7 cellular contexts compared by ENCODE assay signal in the genomic region with DNA sequence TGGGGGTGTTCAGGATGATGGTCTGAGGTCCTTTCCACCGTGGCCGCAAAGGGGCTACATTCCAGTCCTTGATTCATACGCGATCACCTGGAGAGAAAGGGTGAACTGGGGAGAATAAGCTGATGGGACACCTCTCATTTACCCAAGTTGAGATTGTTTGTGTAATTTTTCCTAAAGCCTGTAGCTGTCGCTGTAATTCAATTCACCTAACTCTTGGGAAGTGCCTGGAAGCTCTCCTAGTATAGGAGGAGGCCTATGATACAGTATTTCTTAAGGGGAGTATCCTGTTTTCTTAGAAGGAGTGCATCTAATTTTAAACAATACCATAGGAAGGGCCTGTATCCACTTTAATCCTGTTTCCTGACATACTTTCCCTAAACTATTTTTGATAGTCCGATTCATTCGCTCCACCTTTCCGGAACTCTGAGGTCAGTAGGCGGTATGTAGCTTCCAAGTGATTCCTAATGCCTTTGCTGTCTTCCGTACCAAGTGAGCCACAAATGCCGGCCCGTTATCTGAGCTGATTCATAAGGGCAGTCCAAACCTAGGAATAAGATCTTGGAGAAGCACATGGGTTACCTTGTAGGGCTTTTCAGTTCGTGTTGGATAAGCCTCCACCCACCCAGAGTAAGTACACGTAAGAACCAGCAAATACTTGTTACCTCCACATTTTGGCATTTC.
A peak's percentile ranks its signal among the peaks of the same experiment; 100 is the strongest.
DNase-seq lines count a peak whose midpoint lies in the region; ATAC-seq and TF ChIP-seq lines count a peak whose summit lies in the region.
"Not testable (repeated sequence)": the region's sequence is repeated elsewhere in the genome, so short reads cannot be mapped to it uniquely, and the experiment has no call there.

No MANE protein-coding gene starts in this region.

- intact Hi-C loops in Caco-2 (cut with micrococcal nuclease; ENCODE audit: unreplicated experiment), result loop anchor here (1.0 to 10.0 kb wide), 4 partner anchors 69 to 310 kb away; partner anchors contain the start of gene PTGS2
- intact Hi-C loops in HCT116 (cut with micrococcal nuclease), result loop anchor here (5.0 kb wide), 1 partner anchor 70 kb away; no protein-coding TSS in a partner anchor

- not testable (repeated sequence) for H3K9me2 ChIP-seq in HCT116 (ENCODE audit: insufficient read depth)

- TF ChIP-seq RAD21 in HCT116 (IDR thresholded peaks at IDR 0.05; ENCODE audit: low read depth), result peak; percentile 39

- not testable (repeated sequence) for H4K5ac ChIP-seq in mesendoderm (ENCODE audit: low read length)

- not testable (repeated sequence) for ATAC-seq in HCT116

- H4K20me1 ChIP-seq in HCT116 (ENCODE audit: insufficient read depth), result not testable (repeated sequence)

- not testable (repeated sequence) for H3K27ac ChIP-seq in HCT116 (ENCODE audit: low read depth, low read length); VCaP; mesendoderm (ENCODE audit: low read depth, low read length)

- not testable (repeated sequence) for H2AFZ ChIP-seq in HCT116 (ENCODE audit: low read depth, low read length, poor library complexity, severe bottlenecking)

- not testable (repeated sequence) for H2BK120ac ChIP-seq in mesendoderm (ENCODE audit: low read depth, low read length)

- H3K9me3 Mint-ChIP-seq in Caco-2 (ENCODE audit: unreplicated experiment); chondrocyte (ENCODE audit: low read depth): not testable (repeated sequence)

- BruUV-seq in Caco-2 (replicated peaks; lab: Mats Ljungman, UMichigan); HCT116 (replicated peaks; lab: Mats Ljungman, UMichigan): not testable (repeated sequence)

- not testable (repeated sequence) for H2BK5ac ChIP-seq in mesendoderm (ENCODE audit: low read length)

- H3K27me3 ChIP-seq in Caco-2 (replicated peaks; ENCODE audit: control insufficient read depth, insufficient read depth, low read length); HCT116 (ENCODE audit: insufficient read depth, low read length); mesendoderm (ENCODE audit: insufficient read depth, low read length, poor library complexity): not testable (repeated sequence)

- not testable (repeated sequence) for H2AK5ac ChIP-seq in mesendoderm (ENCODE audit: low read length)

- H3K18ac ChIP-seq in mesendoderm (ENCODE audit: low read length), result not testable (repeated sequence)

- H3K36me3 ChIP-seq in Caco-2 (ENCODE audit: control insufficient read depth, insufficient read depth, low read length); HCT116 (ENCODE audit: control insufficient read depth in 1 of 2, insufficient read depth in 2 of 2, low read length in 2 of 2); mesendoderm (ENCODE audit: control insufficient read depth, insufficient read depth, low read length): not testable (repeated sequence)

- CTCF ChIA-PET in Caco-2 (lab: Charles Lee) (interaction anchor here (0.6 to 1.6 kb wide), 7 partner anchors 11 to 1671 kb away, joined by 3 to 6 read pairs (median 5); partner anchors contain the start of gene PTGS2), HCT116 (lab: Charles Lee) (interaction anchor here (0.8 to 1.2 kb wide), 2 partner anchors 62 to 69 kb away, joined by 3 to 4 read pairs; no protein-coding TSS in a partner anchor)

- RAD21 ChIA-PET in HCT116 (lab: Charles Lee; ENCODE audit: low non-redundant PET in 1 of 2, low total read pairs in 2 of 2, uncharacterized antibody in 2 of 2, unreplicated experiment in 2 of 2), result interaction anchor here in 1 of 2 experiments (1.0 kb wide), 1 partner anchor 312 kb away, joined by 3 read pairs; no protein-coding TSS in a partner anchor

- not testable (repeated sequence) for H3K4ac ChIP-seq in mesendoderm (ENCODE audit: low read depth, low read length)

- not testable (repeated sequence) for H3K4me1 Mint-ChIP-seq in Caco-2 (ENCODE audit: low read depth, unreplicated experiment); chondrocyte (ENCODE audit: low read depth)

- not testable (repeated sequence) for H3K79me2 ChIP-seq in HCT116 (ENCODE audit: insufficient read depth, low read length); mesendoderm (ENCODE audit: control insufficient read depth, insufficient read depth, low read length)

- not testable (repeated sequence) for H3K4me1 ChIP-seq in Caco-2; HCT116 (ENCODE audit: control insufficient read depth in 1 of 2, insufficient read depth in 2 of 2, low read length in 2 of 2); mesendoderm (ENCODE audit: control insufficient read depth, low read depth, low read length)

- TF ChIP-seq CTCF in Caco-2 (IDR thresholded peaks at IDR 0.05; ENCODE audit: insufficient read depth in 1 of 2, low read depth in 1 of 2, low read length in 1 of 2, severe bottlenecking in 1 of 2, unreplicated experiment in 1 of 2), result peak; percentile 24 to 29
- TF ChIP-seq CTCF in HCT116 (IDR thresholded peaks at IDR 0.05 in 2 of 3, conservative IDR thresholded peaks at IDR 0.05 in 1 of 3; ENCODE audit: borderline replicate concordance in 1 of 3, insufficient read depth in 1 of 3, low read depth in 2 of 3, low read length in 2 of 3), result peak in 1 of 3 experiments; percentile 39; a peak in 2 of 6 replicates
- TF ChIP-seq CTCF in VCaP (conservative IDR thresholded peaks at IDR 0.05), result peak; percentile 55
- TF ChIP-seq CTCF in chondrocyte (IDR thresholded peaks at IDR 0.05), result peak; percentile 49
- peak; percentile 29 for TF ChIP-seq CTCF in foreskin fibroblast (IDR thresholded peaks at IDR 0.05; ENCODE audit: low read depth, low read length)

- TF ChIP-seq POLR2A in HCT116 (IDR thresholded peaks at IDR 0.05; ENCODE audit: borderline replicate concordance, extremely low read depth, insufficient read depth, insufficient read length), result not testable (repeated sequence)

- H3K27ac Mint-ChIP-seq in Caco-2 (ENCODE audit: unreplicated experiment); chondrocyte (ENCODE audit: unreplicated experiment): not testable (repeated sequence)

- H3K56ac ChIP-seq in mesendoderm (ENCODE audit: low read length), result not testable (repeated sequence)

- POLR2A ChIA-PET in Caco-2 (lab: Charles Lee); HCT116 (lab: Charles Lee): not testable (repeated sequence)

- H3K79me1 ChIP-seq in mesendoderm (ENCODE audit: low read length), result not testable (repeated sequence)

- H3K9me3 ChIP-seq in Caco-2; HCT116 (ENCODE audit: control insufficient read depth in 1 of 2, insufficient read depth in 1 of 2, low read depth in 1 of 2, low read length in 2 of 2): not testable (repeated sequence)

- not testable (repeated sequence) for H3K4me2 ChIP-seq in HCT116 (ENCODE audit: low read length); mesendoderm (ENCODE audit: low read length)

- H3K23ac ChIP-seq in mesendoderm (ENCODE audit: low read length), result not testable (repeated sequence)

- H3K4me3 Mint-ChIP-seq in Caco-2 (ENCODE audit: unreplicated experiment); chondrocyte (ENCODE audit: unreplicated experiment): not testable (repeated sequence)

- not testable (repeated sequence) for H3K27me3 Mint-ChIP-seq in Caco-2 (ENCODE audit: insufficient read depth, unreplicated experiment); chondrocyte (ENCODE audit: low read depth)

- not testable (repeated sequence) for DNase-seq in Caco-2; HCT116 (ENCODE audit: low read depth, low spot score); chondrocyte (ENCODE audit: low spot score)
- DNase-seq in NCI-H82 (lab: John Stamatoyannopoulos, UW) (peak; percentile 39), foreskin fibroblast (peak; percentile 15 to 63), mesendoderm (peak; percentile 62)

- H3K4me3 ChIP-seq in Caco-2 (ENCODE audit: low read depth, low read length); HCT116 (replicated peaks in 1 of 2; ENCODE audit: low read depth in 1 of 2, low read length in 2 of 2); foreskin fibroblast (ENCODE audit: low read depth in 1 of 2, low read length in 2 of 2); mesendoderm (ENCODE audit: low read length): not testable (repeated sequence)

- H2BK15ac ChIP-seq in mesendoderm (replicated peaks; ENCODE audit: low read depth), result not testable (repeated sequence)

- not testable (repeated sequence) for H3K36me3 Mint-ChIP-seq in Caco-2 (ENCODE audit: insufficient read depth, unreplicated experiment); chondrocyte (ENCODE audit: low read depth)

- WGBS in mesendoderm (ENCODE audit: extremely low coverage, insufficient coverage, low lambda C conversion rate), result no CpG with 5 or more reads among the region's 14 CpGs

- not testable (repeated sequence) for H3K9ac ChIP-seq in HCT116 (ENCODE audit: low read length); mesendoderm (ENCODE audit: low read length)

- H4K8ac ChIP-seq in mesendoderm (ENCODE audit: low read depth, low read length), result not testable (repeated sequence)
